ENCODE assay signal across 8 cellular contexts in the genomic region with DNA sequence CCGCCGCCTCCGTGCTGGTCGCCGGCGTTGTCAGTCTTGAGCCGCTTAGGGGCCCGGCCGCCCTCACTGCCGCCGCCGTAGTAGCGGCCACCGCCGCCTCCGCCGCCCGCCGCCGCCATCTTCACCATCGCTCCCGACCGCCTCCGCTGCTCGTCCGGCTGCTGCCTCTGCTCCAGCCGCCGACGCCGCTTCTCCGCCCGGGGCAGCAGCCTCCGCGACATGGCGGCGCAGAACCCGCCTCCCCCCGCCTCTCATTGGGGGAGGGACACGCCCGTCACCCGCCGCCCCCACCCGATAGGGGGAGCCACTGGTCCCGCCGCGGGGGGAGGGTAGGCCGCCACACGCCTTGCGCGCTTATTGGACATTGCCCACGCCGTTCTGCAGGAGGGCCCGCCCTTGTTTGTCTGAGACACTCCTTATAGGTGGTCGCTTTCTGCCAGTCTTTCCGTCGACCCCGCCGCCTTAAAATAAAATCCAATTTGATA. TPM values are rescaled to one million over a fixed set of nuclear protein-coding genes. Genes with fewer than 3 reads are reported as not detected.
DNase-seq lines count a peak whose midpoint lies in the region; ATAC-seq and TF ChIP-seq lines count a peak whose summit lies in the region.

HNRNPL (minus strand) TSS at position 241 of the 485 bp plus-strand sequence; CDS start at position 221, 20 bp downstream.

- H3K27ac ChIP-seq in mammary epithelial cell (ENCODE audit: insufficient read depth, low read depth, low read length), result peak within 1 kb of the TSS; percentile 89

- dilution Hi-C loops in mammary epithelial cell (cut with HindIII; ENCODE audit: low sequenced_read_pairs), result no loop called here

- H3K4me1 ChIP-seq in mammary epithelial cell (ENCODE audit: insufficient read depth, low read length), result peaks cover 31% of the 10 kb centered on the region

- no peaks in the 10 kb centered on the region for H3K27me3 ChIP-seq in mammary epithelial cell (ENCODE audit: insufficient read depth, low read length)

- peak within 1 kb of the TSS; percentile 99 for H3K9ac ChIP-seq in mammary epithelial cell (ENCODE audit: insufficient read depth, low read length)

- CTCF ChIA-PET in mammary epithelial cell (lab: Charles Lee; ENCODE audit: low non-redundant PET), result no interaction called here

- H3K4me3 ChIP-seq in mammary epithelial cell (replicated peaks in 1 of 3; ENCODE audit: insufficient read depth in 1 of 3, low read depth in 2 of 3, low read length in 3 of 3), result peak within 1 kb of the TSS; percentile 74 to 86 (median 75)

- H3K79me2 ChIP-seq in mammary epithelial cell (ENCODE audit: insufficient read depth, low read length), result peaks cover 44% of the 10 kb centered on the region

- no TSS peak for BruUV-seq in mammary epithelial cell (replicated peaks; lab: Mats Ljungman, UMichigan)

- in situ Hi-C loops in mammary epithelial cell (cut with MboI; ENCODE audit: low sequenced_read_pairs in 2 of 2) (loop anchor here (10.0 to 25.0 kb wide), 2 partner anchors 112 to 205 kb away; partner anchors contain the start of genes ACTN4 (in 1 of the 2) and CAPN12 (in 1 of the 2)), ACHN (cut with HindIII; ENCODE audit: low pct_ligation_motif_present, low pct_unique_long_range_greater_than_20kb, low sequenced_read_pairs) (no loop called here)

- ATAC-seq in GM18868 (IDR thresholded peaks at IDR 0.05; ENCODE audit: unreplicated experiment) (peak; percentile 57), HG03025 (IDR thresholded peaks at IDR 0.05; ENCODE audit: low FRiP score, unreplicated experiment) (peak; percentile 52), left lobe of liver (peak; percentile 76)

- DNase-seq in mammary epithelial cell (no peak), left lobe of liver (ENCODE audit: low spot score) (peak; percentile 99), NCI-H1417 (lab: John Stamatoyannopoulos, UW) (no peak), ACHN (no peak)
- DNase-seq in stimulated activated CD8-positive, alpha-beta memory T cell treated with anti-CD3 and anti-CD28 coated beads, Interleukin-2, amount 100 ng/mL, for 1 hour (ENCODE audit: low read depth in 2 of 2), result peak; percentile 98 to 99

- WGBS in mammary epithelial cell (ENCODE audit: low coverage, missing lambda C conversion rate), result 0% methylated on average over 6 of the region's 58 CpGs

- no peaks in the 10 kb centered on the region for H4K20me1 ChIP-seq in mammary epithelial cell (ENCODE audit: insufficient read depth, low read length)

- H2AFZ ChIP-seq in mammary epithelial cell (ENCODE audit: low read depth, low read length), result peak within 1 kb of the TSS; percentile 86

- peak within 1 kb of the TSS; percentile 96 for H3K4me2 ChIP-seq in mammary epithelial cell (ENCODE audit: insufficient read depth, low read depth, low read length)

- peak; percentile 4 to 62 for TF ChIP-seq CTCF in mammary epithelial cell (conservative IDR thresholded peaks at IDR 0.05 in 1 of 2, IDR thresholded peaks at IDR 0.05 in 1 of 2; ENCODE audit: extremely low read depth in 1 of 2, insufficient read depth in 1 of 2, low read depth in 1 of 2, low read length in 2 of 2)

- no peaks in the 10 kb centered on the region for H3K9me3 ChIP-seq in mammary epithelial cell (replicated peaks; ENCODE audit: insufficient read depth, low read length)

- intact Hi-C loops in T-helper 2 cell treated with Interferon-gamma antibody and Interleukin-4, amounts not matched to agents 100 ng/mL and 5 ng/mL, for 36 hours (cut with micrococcal nuclease), result loop anchor here (1.0 to 5.0 kb wide), 6 partner anchors 18 to 447 kb away; partner anchors contain the start of genes ACTN4, ECH1, FAM98C and MRPS12
- intact Hi-C loops in mammary epithelial cell (cut with micrococcal nuclease), result loop anchor here (1.0 to 2.0 kb wide), 5 partner anchors 18 to 290 kb away; partner anchors contain the start of genes ECH1, MRPS12 and SARS2

- peaks cover 24% of the 10 kb centered on the region for H3K36me3 ChIP-seq in mammary epithelial cell (ENCODE audit: insufficient read depth, low read length)

RNA-seq across cellular contexts. Expression of gene HNRNPL, which starts in this region (rescaled TPM):
- total RNA-seq in T-helper 2 cell treated with Interferon-gamma antibody and Interleukin-4, amounts not matched to agents 100 ng/mL and 5 ng/mL, for 36 hours, result 572 and 574 TPM in 2 replicates
- 100 to 1,000 TPM; 200 to 391 TPM for total RNA-seq in mammary epithelial cell
- polyA plus RNA-seq in mammary epithelial cell, result 242 TPM
- polyA minus RNA-seq in mammary epithelial cell, result 784 TPM
- 93.1 TPM for total RNA-seq in left lobe of liver

Comparison
In these comparisons a context has a peak if more than half of its experiments do, and no peak if none do; other contexts are left out.
1. DNase-seq: peak in left lobe of liver (single experiment) and stimulated activated CD8-positive, alpha-beta memory T cell treated with anti-CD3 and anti-CD28 coated beads, Interleukin-2, amount 100 ng/mL, for 1 hour (2 of 2); none in mammary epithelial cell (single experiment), NCI-H1417 (0 of 3) and ACHN (single experiment).
2. Peak in every context shown above with its lines, with median percentiles within 50 percentile points of each other: ATAC-seq.